ENCODE assay signal across 8 cellular contexts in the genomic region with DNA sequence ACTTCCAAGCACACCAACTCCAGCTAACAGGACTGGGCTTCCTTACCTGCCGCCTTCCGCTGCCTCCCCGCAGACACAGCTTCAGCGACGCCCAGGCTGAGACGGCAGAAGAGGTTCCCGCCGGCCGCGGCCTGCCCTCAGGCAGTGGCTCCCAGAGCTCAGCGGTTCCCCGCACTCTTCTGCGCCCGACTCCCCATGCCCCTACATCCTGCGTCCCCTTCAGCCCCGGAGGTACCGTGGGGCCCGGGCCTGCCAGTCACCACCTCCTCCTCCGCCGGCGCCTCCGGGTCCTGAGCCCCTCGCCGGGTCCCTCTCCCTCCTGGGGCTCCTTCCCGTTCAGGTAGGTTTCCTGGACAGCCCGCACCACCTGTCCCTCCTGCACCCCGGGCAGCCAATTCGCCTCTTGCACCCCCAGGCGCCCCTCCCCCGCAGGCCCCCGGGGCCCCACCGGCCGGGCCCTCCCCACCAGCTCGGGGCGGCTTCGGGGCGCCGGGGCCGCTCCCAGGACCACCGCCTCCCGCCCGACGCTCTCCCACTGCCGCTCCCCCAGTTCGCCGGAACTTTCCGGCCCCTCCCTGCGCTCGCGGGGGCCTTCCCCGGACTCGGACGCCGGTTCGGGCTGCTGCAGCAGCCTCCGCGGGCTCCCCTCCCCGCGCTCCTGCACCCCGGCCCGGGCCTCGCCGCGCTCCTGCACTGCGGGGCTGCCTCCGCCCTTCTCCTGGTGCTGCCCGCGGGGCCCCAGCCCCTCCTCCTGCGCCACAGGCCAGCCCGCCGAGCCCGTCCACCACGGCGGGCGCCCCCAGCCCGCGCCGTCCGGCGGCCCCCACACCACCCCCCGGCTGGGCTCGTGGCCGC. TPM values are rescaled to one million over a fixed set of nuclear protein-coding genes. Genes with fewer than 3 reads are reported as not detected.
DNase-seq lines count a peak whose midpoint lies in the region; ATAC-seq, FAIRE-seq and TF ChIP-seq lines count a peak whose summit lies in the region.

A gene (minus strand): TSS at position 113 of the 855 bp plus-strand sequence. CDS start 19,963 bp downstream, outside the sequence.

- peaks cover 64% of the 10 kb centered on the region for H3K4me1 ChIP-seq in keratinocyte (ENCODE audit: control insufficient read depth, extremely low read depth, insufficient read depth, low read length)

- peak within 1 kb of the TSS; percentile 82 for H3K27ac ChIP-seq in keratinocyte (ENCODE audit: control insufficient read depth, insufficient read depth, low read length)

- peak within 1 kb of the TSS; percentile 92 for H3K4me2 ChIP-seq in keratinocyte (ENCODE audit: control insufficient read depth, extremely low read depth, insufficient read depth, low read depth, low read length)

- peak within 1 kb of the TSS; percentile 62 to 79 (median 76) for H3K4me3 ChIP-seq in keratinocyte (ENCODE audit: control insufficient read depth in 2 of 3, extremely low read depth in 1 of 3, insufficient read depth in 2 of 3, low read depth in 1 of 3, low read length in 3 of 3)

- in situ Hi-C loops in T47D (cut with HindIII; ENCODE audit: low pct_unique_long_range_greater_than_20kb, low sequenced_read_pairs), result no loop called here

- peaks cover 49% of the 10 kb centered on the region for H3K79me2 ChIP-seq in keratinocyte (ENCODE audit: control insufficient read depth, insufficient read depth, low read length)

- ATAC-seq in HG03095 (IDR thresholded peaks at IDR 0.05; ENCODE audit: unreplicated experiment), result peak; percentile 9
- no peak for ATAC-seq in GM18873 (IDR thresholded peaks at IDR 0.05; ENCODE audit: low FRiP score, unreplicated experiment)

- TF ChIP-seq CTCF in keratinocyte (optimal IDR thresholded peaks at IDR 0.05 in 1 of 3, IDR thresholded peaks at IDR 0.05 in 1 of 3, conservative IDR thresholded peaks at IDR 0.05 in 1 of 3; ENCODE audit: extremely low read depth in 1 of 3, insufficient read depth in 2 of 3, low read length in 3 of 3), result no peak

- FAIRE-seq in keratinocyte (lab: Jason Lieb, UNC), result no peak

- intact Hi-C loops in T-helper 1 cell treated with Interleukin-12 subunit alpha and Interleukin-12 subunit beta and Interleukin-4 antibody, amounts not matched to agents 30 ng/mL and 1 ng/mL, for 36 hours (cut with micrococcal nuclease), result loop anchor here (1.0 to 5.0 kb wide), 11 partner anchors 49 to 1034 kb away; a partner anchor contains a TSS

- no peaks in the 10 kb centered on the region for H3K27me3 ChIP-seq in keratinocyte (ENCODE audit: control insufficient read depth, extremely low read depth, insufficient read depth, low read length)

- no peaks in the 10 kb centered on the region for H3K9me3 ChIP-seq in keratinocyte (ENCODE audit: control insufficient read depth, low read depth, low read length)

- peak within 1 kb of the TSS; percentile 71 for H3K9ac ChIP-seq in keratinocyte (ENCODE audit: control insufficient read depth, extremely low read depth, insufficient read depth, low read length)

- H3K36me3 ChIP-seq in keratinocyte (ENCODE audit: control insufficient read depth in 2 of 2, extremely low read depth in 1 of 2, insufficient read depth in 2 of 2, low read length in 2 of 2), result no peaks in the 10 kb centered on the region

- peaks cover 3% of the 10 kb centered on the region for H3K9me1 ChIP-seq in keratinocyte (ENCODE audit: control insufficient read depth, extremely low read depth, insufficient read depth, low read length)

- H4K20me1 ChIP-seq in keratinocyte (ENCODE audit: control insufficient read depth, extremely low read depth, insufficient read depth, low read length), result peaks cover 11% of the 10 kb centered on the region

- peak; percentile 64 for DNase-seq in NCI-H2227 (lab: John Stamatoyannopoulos, UW; ENCODE audit: unreplicated experiment)
- DNase-seq in NCI-H2227 treated with DMSO at 0.1 percent for 48 hours (lab: John Stamatoyannopoulos, UW), result no peak
- peak; percentile 58 to 78 for DNase-seq in T47D (ENCODE audit: low read depth in 1 of 2, low spot score in 1 of 2)
- DNase-seq in keratinocyte (ENCODE audit: low read depth, low spot score), result no peak
- peak; percentile 38 for DNase-seq in stimulated activated CD4-positive, alpha-beta T cell treated with anti-CD3 and anti-CD28 coated beads, Interleukin-4, amount 100 ng/mL, for 24 hours

- dilution Hi-C loops in keratinocyte (cut with MboI; ENCODE audit: extremely low pct_ligation_motif_present, low sequenced_read_pairs), result no loop called here

- peak within 1 kb of the TSS; percentile 50 for H2AFZ ChIP-seq in keratinocyte (ENCODE audit: control insufficient read depth, low read length)

RNA-seq across cellular contexts. Expression of the gene that starts here (rescaled TPM):
- 110 and 111 TPM in 2 replicates for total RNA-seq in T-helper 1 cell treated with Interleukin-12 subunit alpha and Interleukin-12 subunit beta and Interleukin-4 antibody, amounts not matched to agents 30 ng/mL and 1 ng/mL, for 36 hours
- 10.6 to 21.4 TPM (median 15.8 TPM) in 3 replicates for polyA plus RNA-seq in keratinocyte
- 17.1 TPM for polyA plus RNA-seq in keratinocyte (2011; ENCODE audit: low read depth)
- 4.4 and 10.0 TPM in 2 replicates for polyA plus RNA-seq in keratinocyte (2011; cell fraction: cytosol; rRNA removed)
- polyA plus RNA-seq in keratinocyte (2011; cell fraction: nucleus; rRNA removed), result 56.7 and 70.6 TPM in 2 replicates
- polyA plus RNA-seq in keratinocyte (2012; ENCODE audit: low replicate concordance), result 23.7 and 30.5 TPM in 2 replicates
- 24.1 to 62.9 TPM (median 26.8 TPM) in 3 replicates for polyA minus RNA-seq in keratinocyte
- polyA minus RNA-seq in keratinocyte (2011; cell fraction: cytosol; rRNA and poly(A)+ RNA removed), result 24.0 TPM
- polyA minus RNA-seq in keratinocyte (2011; cell fraction: nucleus; rRNA and poly(A)+ RNA removed), result 27.1 and 33.3 TPM in 2 replicates

Comparison
In these comparisons a context has a peak if more than half of its experiments do, and no peak if none do; other contexts are left out.
1. DNase-seq: peak in NCI-H2227 (single experiment), T47D (2 of 2) and stimulated activated CD4-positive, alpha-beta T cell treated with anti-CD3 and anti-CD28 coated beads, Interleukin-4, amount 100 ng/mL, for 24 hours (single experiment); none in NCI-H2227 treated with DMSO at 0.1 percent for 48 hours (single experiment) and keratinocyte (single experiment).